In the genomic region with DNA sequence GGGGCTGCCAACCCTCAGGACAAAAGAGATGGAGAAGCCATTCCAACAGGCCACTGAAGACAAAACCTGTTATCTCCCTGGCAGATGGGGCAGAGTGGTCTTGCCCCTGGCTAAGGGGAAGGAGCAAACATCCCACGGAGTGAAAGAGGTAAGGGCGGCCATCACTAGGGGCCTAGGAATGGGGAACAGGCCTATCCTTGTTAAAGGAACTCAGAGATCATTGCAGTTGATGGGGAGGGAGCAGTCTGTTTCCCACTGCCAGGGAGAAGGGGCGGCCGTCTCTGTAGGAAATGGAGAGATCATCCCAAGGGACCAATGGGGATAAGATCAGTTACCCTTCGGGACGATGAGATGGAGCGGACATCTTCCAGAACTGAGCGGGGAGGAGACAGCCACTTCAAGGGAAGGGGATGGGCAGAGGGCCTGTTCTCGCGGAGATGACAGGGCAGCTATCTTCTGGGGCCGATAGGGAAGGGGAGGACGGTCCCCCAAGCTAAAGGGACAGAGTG, we compare ENCODE assay signal across 1 cellular context.
TF ChIP-seq lines count a peak whose summit lies in the region.

No MANE protein-coding gene starts in this region.

TF ChIP-seq in K562, 482 proteins besides CTCF, POLR2A, EP300 and RAD21 (continues in another document):
- TF ChIP-seq SMAD4 (CRISPR knock-in tag; conservative IDR thresholded peaks at IDR 0.05) (no peak), POLR2H (tag; IDR thresholded peaks at IDR 0.05; ENCODE audit: low read depth) (no peak), SPI1 (IDR thresholded peaks at IDR 0.05; ENCODE audit: borderline replicate concordance, low read depth, low read length) (0 out of 2 replicates have a peak, but pooled peaks have one; percentile 11), RREB1 (CRISPR knock-in tag; IDR thresholded peaks at IDR 0.05) (peak; percentile 20), FOXA3 (CRISPR knock-in tag; conservative IDR thresholded peaks at IDR 0.05 in 1 of 2, IDR thresholded peaks at IDR 0.05 in 1 of 2) (peak in 1 of 2 experiments; percentile 60; a peak in 1 of 4 replicates), ZNF785 (CRISPR knock-in tag; IDR thresholded peaks at IDR 0.05) (no peak), PHF21A (IDR thresholded peaks at IDR 0.05; ENCODE audit: borderline replicate concordance, low read depth) (peak; percentile 9; the same call in 1 of the 2 replicates), HCFC1 (IDR thresholded peaks at IDR 0.05; ENCODE audit: low read depth, low read length) (no peak), OTX1 (CRISPR knock-in tag; IDR thresholded peaks at IDR 0.05) (peak; percentile 46; the same call in 1 of the 2 replicates), HLTF (IDR thresholded peaks at IDR 0.05) (0 out of 2 replicates have a peak, but pooled peaks have one; percentile 58), POLR3G (IDR thresholded peaks at IDR 0.05; ENCODE audit: extremely low read depth, insufficient read length, insufficient replicate concordance) (no peak), ZNF263 (CRISPR knock-in tag; IDR thresholded peaks at IDR 0.05; ENCODE audit: borderline replicate concordance) (0 out of 2 replicates have a peak, but pooled peaks have one; percentile 13), ZSCAN32 (CRISPR knock-in tag; IDR thresholded peaks at IDR 0.05) (0 out of 2 replicates have a peak, but pooled peaks have one; percentile 35), TRIM25 (IDR thresholded peaks at IDR 0.05; ENCODE audit: borderline replicate concordance) (0 out of 2 replicates have a peak, but pooled peaks have one; percentile 17), RFX1 (IDR thresholded peaks at IDR 0.05) (no peak), CBX8 (IDR thresholded peaks at IDR 0.05; ENCODE audit: borderline replicate concordance, extremely low read depth, low read depth, low read length, poor library complexity, severe bottlenecking) (no peak), ATF3 (IDR thresholded peaks at IDR 0.05) (no peak), ATF3 (CRISPR knock-in tag; conservative IDR thresholded peaks at IDR 0.05) (no peak), MAFK (IDR thresholded peaks at IDR 0.05; ENCODE audit: low read length) (no peak), ZNF699 (CRISPR knock-in tag; IDR thresholded peaks at IDR 0.05; ENCODE audit: insufficient replicate concordance) (no peak), CHD2 (IDR thresholded peaks at IDR 0.05; ENCODE audit: low read depth, low read length) (peak; percentile 4; the same call in 1 of the 2 replicates), ZNF133 (CRISPR knock-in tag; IDR thresholded peaks at IDR 0.05) (no peak), ILK (tag; IDR thresholded peaks at IDR 0.05; ENCODE audit: borderline replicate concordance, low read depth) (no peak), ZNF197 (CRISPR knock-in tag; IDR thresholded peaks at IDR 0.05; ENCODE audit: low read depth) (no peak), TEAD1 (CRISPR knock-in tag; IDR thresholded peaks at IDR 0.05) (0 out of 4 replicates have a peak, but pooled peaks of 1 of the 2 experiments have one; percentile 1), CBFA2T2 (conservative IDR thresholded peaks at IDR 0.05) (no peak), E2F3 (CRISPR knock-in tag; IDR thresholded peaks at IDR 0.05) (peak; percentile 37; the same call in 1 of the 2 replicates), RFX5 (IDR thresholded peaks at IDR 0.05; ENCODE audit: low read depth, low read length) (no peak), KLF13 (tag; IDR thresholded peaks at IDR 0.05; ENCODE audit: borderline replicate concordance, low read depth) (no peak), MEIS2 (IDR thresholded peaks at IDR 0.05; ENCODE audit: partially characterized antibody) (no peak), GABPA (tag; conservative IDR thresholded peaks at IDR 0.05; ENCODE audit: low read depth) (0 out of 2 replicates have a peak, but pooled peaks have one; percentile 63), CTBP1 (IDR thresholded peaks at IDR 0.05; ENCODE audit: borderline replicate concordance) (no peak), BRCA1 (IDR thresholded peaks at IDR 0.05) (no peak), BRCA1 (CRISPR knock-in tag; IDR thresholded peaks at IDR 0.05) (0 out of 2 replicates have a peak, but pooled peaks have one; percentile 47), PHB2 (IDR thresholded peaks at IDR 0.05; ENCODE audit: low read depth) (no peak), SLC30A9 (CRISPR knock-in tag; IDR thresholded peaks at IDR 0.05) (no peak), BACH1 (tag; IDR thresholded peaks at IDR 0.05) (no peak), TFAP4 (CRISPR knock-in tag; IDR thresholded peaks at IDR 0.05; ENCODE audit: borderline replicate concordance) (no peak), ZNF311 (CRISPR knock-in tag; IDR thresholded peaks at IDR 0.05) (no peak), MAFG (tag; conservative IDR thresholded peaks at IDR 0.05) (0 out of 2 replicates have a peak, but pooled peaks have one; percentile 4), SMARCC2 (IDR thresholded peaks at IDR 0.05; ENCODE audit: low read depth) (no peak), NR2C2 (CRISPR knock-in tag; IDR thresholded peaks at IDR 0.05) (no peak), NR2C2 (tag; IDR thresholded peaks at IDR 0.05) (no peak), ZBTB34 (CRISPR knock-in tag; IDR thresholded peaks at IDR 0.05) (no peak), SNIP1 (IDR thresholded peaks at IDR 0.05; ENCODE audit: low read depth) (no peak), DIDO1 (tag; IDR thresholded peaks at IDR 0.05; ENCODE audit: low read depth) (no peak)
- TF ChIP-seq, protein P1, sequence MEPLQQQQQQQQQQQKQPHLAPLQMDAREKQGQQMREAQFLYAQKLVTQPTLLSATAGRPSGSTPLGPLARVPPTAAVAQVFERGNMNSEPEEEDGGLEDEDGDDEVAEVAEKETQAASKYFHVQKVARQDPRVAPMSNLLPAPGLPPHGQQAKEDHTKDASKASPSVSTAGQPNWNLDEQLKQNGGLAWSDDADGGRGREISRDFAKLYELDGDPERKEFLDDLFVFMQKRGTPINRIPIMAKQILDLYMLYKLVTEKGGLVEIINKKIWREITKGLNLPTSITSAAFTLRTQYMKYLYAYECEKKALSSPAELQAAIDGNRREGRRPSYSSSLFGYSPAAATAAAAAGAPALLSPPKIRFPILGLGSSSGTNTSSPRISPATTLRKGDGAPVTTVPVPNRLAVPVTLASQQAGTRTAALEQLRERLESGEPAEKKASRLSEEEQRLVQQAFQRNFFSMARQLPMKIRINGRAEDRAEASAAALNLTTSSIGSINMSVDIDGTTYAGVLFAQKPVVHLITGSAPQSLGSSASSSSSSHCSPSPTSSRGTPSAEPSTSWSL (CRISPR knock-in tag; IDR thresholded peaks at IDR 0.05; ENCODE audit: borderline replicate concordance) = 0 out of 2 replicates have a peak, but pooled peaks have one; percentile 54
- TF ChIP-seq, protein P2, sequence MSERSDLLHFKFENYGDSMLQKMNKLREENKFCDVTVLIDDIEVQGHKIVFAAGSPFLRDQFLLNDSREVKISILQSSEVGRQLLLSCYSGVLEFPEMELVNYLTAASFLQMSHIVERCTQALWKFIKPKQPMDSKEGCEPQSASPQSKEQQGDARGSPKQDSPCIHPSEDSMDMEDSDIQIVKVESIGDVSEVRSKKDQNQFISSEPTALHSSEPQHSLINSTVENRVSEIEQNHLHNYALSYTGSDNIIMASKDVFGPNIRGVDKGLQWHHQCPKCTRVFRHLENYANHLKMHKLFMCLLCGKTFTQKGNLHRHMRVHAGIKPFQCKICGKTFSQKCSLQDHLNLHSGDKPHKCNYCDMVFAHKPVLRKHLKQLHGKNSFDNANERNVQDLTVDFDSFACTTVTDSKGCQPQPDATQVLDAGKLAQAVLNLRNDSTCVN (CRISPR knock-in tag; IDR thresholded peaks at IDR 0.05) = 0 out of 2 replicates have a peak, but pooled peaks have one; percentile 25
- TF ChIP-seq, protein P3, sequence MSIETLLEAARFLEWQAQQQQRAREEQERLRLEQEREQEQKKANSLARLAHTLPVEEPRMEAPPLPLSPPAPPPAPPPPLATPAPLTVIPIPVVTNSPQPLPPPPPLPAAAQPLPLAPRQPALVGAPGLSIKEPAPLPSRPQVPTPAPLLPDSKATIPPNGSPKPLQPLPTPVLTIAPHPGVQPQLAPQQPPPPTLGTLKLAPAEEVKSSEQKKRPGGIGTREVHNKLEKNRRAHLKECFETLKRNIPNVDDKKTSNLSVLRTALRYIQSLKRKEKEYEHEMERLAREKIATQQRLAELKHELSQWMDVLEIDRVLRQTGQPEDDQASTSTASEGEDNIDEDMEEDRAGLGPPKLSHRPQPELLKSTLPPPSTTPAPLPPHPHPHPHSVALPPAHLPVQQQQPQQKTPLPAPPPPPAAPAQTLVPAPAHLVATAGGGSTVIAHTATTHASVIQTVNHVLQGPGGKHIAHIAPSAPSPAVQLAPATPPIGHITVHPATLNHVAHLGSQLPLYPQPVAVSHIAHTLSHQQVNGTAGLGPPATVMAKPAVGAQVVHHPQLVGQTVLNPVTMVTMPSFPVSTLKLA (conservative IDR thresholded peaks at IDR 0.05) = no peak
